23 cellular contexts compared by ENCODE assay signal in the genomic region with DNA sequence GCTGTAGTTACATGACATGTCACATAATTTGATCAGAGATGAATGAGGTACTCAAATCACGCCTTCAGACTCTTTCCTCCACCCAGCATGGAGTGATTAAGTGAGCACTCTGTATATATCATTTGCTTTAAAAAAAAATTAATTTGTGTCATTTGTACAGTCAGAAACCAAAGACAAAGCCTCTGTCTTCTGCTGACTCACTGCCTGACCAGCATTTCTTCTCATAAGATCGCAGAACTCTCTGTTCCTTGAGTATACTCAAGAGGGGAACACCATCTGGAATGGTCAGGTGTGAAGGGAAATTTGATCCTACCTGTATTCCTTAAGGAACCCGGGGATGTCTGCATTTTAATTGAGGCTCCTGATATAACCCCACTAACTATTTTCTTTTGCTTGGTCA.
"Had no signal": no experiment of that assay in that cellular context is flagged by ENCODE, and none has a peak within 500 bp of the region (broad histone marks: within the 10 kb centered on the region; RNA-seq: fewer than 3 reads in every experiment).

No MANE protein-coding gene starts in this region.

- H2AFZ ChIP-seq: parathyroid adenoma had no signal

- H3K9ac ChIP-seq: parathyroid adenoma had no signal

- H3K27me3 ChIP-seq: gastroesophageal sphincter, right lobe of liver, stomach, transverse colon, uterus had no signal

- DNase-seq: activated B cell treated with CpG ODN at 0.5 μM for 24 hours; activated CD4-positive, alpha-beta T cell treated with anti-CD3 and anti-CD28 coated beads for 4 hours; activated CD4-positive, alpha-beta T cell treated with anti-CD3 and anti-CD28 coated beads, Interleukin-2, amount 50 U/mL, for 48 hours; activated CD8-positive, alpha-beta memory T cell treated with anti-CD3 and anti-CD28 coated beads, Interleukin-2, amount 50 U/mL, for 48 hours; activated naive CD4-positive, alpha-beta T cell treated with Interleukin-2 at 50 U/mL for 16 hours; activated naive CD8-positive, alpha-beta T cell treated with anti-CD3 and anti-CD28 coated beads for 36 hours; activated T-cell treated with anti-CD3 and anti-CD28 coated beads, Interleukin-2, amount 50 U/mL, for 4 hours; amniotic stem cell; effector memory CD4-positive, alpha-beta T cell; islet precursor cell; left cardiac atrium; mucosa of descending colon; nucleus accumbens; right lobe of liver; stimulated activated CD4-positive, alpha-beta T cell treated with anti-CD3 and anti-CD28 coated beads, Interleukin-15, amount 100 ng/mL, for 24 hours; stomach; T1000; transverse colon; uterus had no signal

- H3K4me2 ChIP-seq: smooth muscle cell had no signal

- ATAC-seq: activated T-cell treated with anti-CD3 and anti-CD28 coated beads, Interleukin-2, amount 50 U/mL, for 4 hours; esophagus mucosa; gastroesophageal sphincter; left cardiac atrium; mucosa of descending colon; right lobe of liver had no signal

- H3K9me3 ChIP-seq: gastroesophageal sphincter, mucosa of descending colon, right lobe of liver, stomach, transverse colon, uterus had no signal

- H3K4me1 ChIP-seq: gastroesophageal sphincter, parathyroid adenoma, right lobe of liver, stomach, transverse colon, uterus had no signal

- H3K79me2 ChIP-seq: parathyroid adenoma had no signal

- H3K36me3 ChIP-seq: gastroesophageal sphincter, right lobe of liver, stomach, transverse colon, uterus had no signal

- H3K27ac ChIP-seq: gastroesophageal sphincter, parathyroid adenoma, right lobe of liver, stomach, transverse colon, uterus had no signal

- H3K4me3 ChIP-seq: gastroesophageal sphincter, mucosa of descending colon, right lobe of liver, smooth muscle cell, stomach, transverse colon, uterus had no signal
